ENCODE assay signal across 25 cellular contexts in the genomic region with DNA sequence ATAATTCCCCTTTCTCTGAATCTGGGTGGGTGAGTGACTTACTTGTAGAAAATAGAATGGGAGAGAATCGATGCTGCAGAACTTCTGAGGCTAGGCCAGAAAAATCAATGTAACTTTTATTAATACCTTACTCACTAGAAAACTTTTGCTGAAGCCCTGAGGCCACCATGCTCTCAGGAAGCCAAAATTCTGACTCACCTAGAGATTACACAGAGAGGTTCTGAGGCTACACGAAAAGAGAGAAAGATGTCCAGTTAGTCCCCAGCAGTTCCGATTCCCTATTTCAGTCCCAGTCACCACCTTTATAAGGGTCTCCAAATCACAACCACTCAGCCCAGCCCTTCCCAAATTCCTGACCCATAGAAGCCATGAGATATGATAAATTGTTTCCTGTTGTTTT.
DNase-seq lines count a peak whose midpoint lies in the region; ATAC-seq and TF ChIP-seq lines count a peak whose summit lies in the region.
"Had no signal": no experiment of that assay in that cellular context is flagged by ENCODE, and none has a peak within 500 bp of the region (broad histone marks: within the 10 kb centered on the region; RNA-seq: fewer than 3 reads in every experiment).

No MANE protein-coding gene starts in this region.

- no peak overlapping the region for H3K27ac ChIP-seq in mesenchymal stem cell (ENCODE audit: low read length, poor library complexity, severe bottlenecking)
- H3K27ac ChIP-seq in mesendoderm (ENCODE audit: low read depth, low read length), result no peak overlapping the region
- H3K27ac ChIP-seq: parathyroid adenoma, Peyer's patch, right atrium auricular region had no signal

- H3K27ac Mint-ChIP-seq in WTC11, result peak overlapping the region; percentile 10
- H3K27ac Mint-ChIP-seq: activated naive CD8-positive, alpha-beta T cell treated with anti-CD3 and anti-CD28 coated beads, Interleukin-2, amount 50 U/mL, for 24 hours; activated T-cell treated with anti-CD3 and anti-CD28 coated beads, Interleukin-2, amount 50 U/mL, for 24 hours; H9 had no signal

- H2AK5ac ChIP-seq in mesenchymal stem cell (ENCODE audit: low read length, severe bottlenecking) (peak overlapping the region; percentile 38), mesendoderm (ENCODE audit: low read length) (no peak overlapping the region)

- CTCF ChIA-PET in WTC11 (lab: Charles Lee), result no interaction called here

- POLR2A ChIA-PET in WTC11 (lab: Charles Lee), result no interaction called here

- no peak overlapping the region for H2AFZ ChIP-seq in mesenchymal stem cell (ENCODE audit: low read depth, low read length)
- H2AFZ ChIP-seq: parathyroid adenoma had no signal

- TF ChIP-seq CTCF in WTC11 (IDR thresholded peaks at IDR 0.05), result no peak

- H3K27me3 Mint-ChIP-seq in WTC11 (ENCODE audit: low read depth), result no peaks in the 10 kb centered on the region
- H3K27me3 Mint-ChIP-seq: activated naive CD8-positive, alpha-beta T cell treated with anti-CD3 and anti-CD28 coated beads, Interleukin-2, amount 50 U/mL, for 24 hours; activated T-cell treated with anti-CD3 and anti-CD28 coated beads, Interleukin-2, amount 50 U/mL, for 24 hours had no signal

- no peak overlapping the region for H3K56ac ChIP-seq in mesendoderm (ENCODE audit: low read length)

- H2BK120ac ChIP-seq in mesenchymal stem cell (ENCODE audit: low read depth, low read length), result no peak overlapping the region
- no peak overlapping the region for H2BK120ac ChIP-seq in mesendoderm (ENCODE audit: low read depth, low read length)

- H3K9ac ChIP-seq in mesenchymal stem cell (ENCODE audit: low read length) (no peak overlapping the region), mesendoderm (ENCODE audit: low read length) (no peak overlapping the region)
- H3K9ac ChIP-seq: parathyroid adenoma had no signal

- no peak overlapping the region for H3K4me3 ChIP-seq in mesenchymal stem cell (ENCODE audit: insufficient read depth in 1 of 2, low read depth in 1 of 2, low read length in 2 of 2)
- H3K4me3 ChIP-seq in mesendoderm (ENCODE audit: low read length), result no peak overlapping the region
- H3K4me3 ChIP-seq: Peyer's patch, right atrium auricular region had no signal

- WGBS in mesenchymal stem cell, result 90% methylated on average over 2 of the region's 3 CpGs
- no CpG with 5 or more reads among the region's 3 CpGs for WGBS in mesendoderm (ENCODE audit: extremely low coverage, insufficient coverage, low lambda C conversion rate)

- no peak overlapping the region for H3K4me3 Mint-ChIP-seq in WTC11
- H3K4me3 Mint-ChIP-seq: activated naive CD8-positive, alpha-beta T cell treated with anti-CD3 and anti-CD28 coated beads, Interleukin-2, amount 50 U/mL, for 24 hours; activated T-cell treated with anti-CD3 and anti-CD28 coated beads, Interleukin-2, amount 50 U/mL, for 24 hours; CD8-positive, alpha-beta T cell; H9 had no signal

- no peak overlapping the region for H4K5ac ChIP-seq in mesendoderm (ENCODE audit: low read length)

- H3K18ac ChIP-seq in mesenchymal stem cell (ENCODE audit: low read depth in 1 of 2, low read length in 2 of 2), result no peak overlapping the region
- no peak overlapping the region for H3K18ac ChIP-seq in mesendoderm (ENCODE audit: low read length)

- H3K36me3 Mint-ChIP-seq in WTC11, result peaks cover 39% of the 10 kb centered on the region

- no peak overlapping the region for H4K8ac ChIP-seq in mesenchymal stem cell (ENCODE audit: low read length)
- H4K8ac ChIP-seq in mesendoderm (ENCODE audit: low read depth, low read length), result no peak overlapping the region

- no peaks in the 10 kb centered on the region for H3K9me3 ChIP-seq in mesenchymal stem cell (ENCODE audit: control insufficient read depth, low read length)
- H3K9me3 ChIP-seq: BE2C, Peyer's patch, right atrium auricular region had no signal

- H3K79me1 ChIP-seq in mesenchymal stem cell (replicated peaks; ENCODE audit: low read length, poor library complexity, severe bottlenecking), result peaks cover 1% of the 10 kb centered on the region
- no peaks in the 10 kb centered on the region for H3K79me1 ChIP-seq in mesendoderm (ENCODE audit: low read length)

- H3K4me1 ChIP-seq in mesenchymal stem cell (ENCODE audit: control insufficient read depth, insufficient read depth, low read depth, low read length) (peaks cover 7% of the 10 kb centered on the region), mesendoderm (ENCODE audit: control insufficient read depth, low read depth, low read length) (no peaks in the 10 kb centered on the region)
- H3K4me1 ChIP-seq: parathyroid adenoma, Peyer's patch had no signal

- H3K79me2 ChIP-seq in mesendoderm (ENCODE audit: control insufficient read depth, insufficient read depth, low read length), result no peaks in the 10 kb centered on the region
- H3K79me2 ChIP-seq: parathyroid adenoma had no signal

- no peak overlapping the region for H3K4ac ChIP-seq in mesenchymal stem cell (ENCODE audit: low read depth in 1 of 2, low read length in 2 of 2)
- no peak overlapping the region for H3K4ac ChIP-seq in mesendoderm (ENCODE audit: low read depth, low read length)

- no peak overlapping the region for H4K91ac ChIP-seq in mesenchymal stem cell (ENCODE audit: low read length)

- H3K36me3 ChIP-seq in mesenchymal stem cell (ENCODE audit: control insufficient read depth in 1 of 2, insufficient read depth in 2 of 2, low read depth in 1 of 2, low read length in 2 of 2) (peaks cover 11 to 74% of the 10 kb centered on the region in 2 experiments), mesendoderm (ENCODE audit: control insufficient read depth, insufficient read depth, low read length) (no peaks in the 10 kb centered on the region)
- H3K36me3 ChIP-seq: BE2C, Peyer's patch, right atrium auricular region had no signal

- DNase-seq in EL, result peak; percentile 52
- peak; percentile 87 for DNase-seq in M059J (ENCODE audit: low read depth)
- DNase-seq in WTC11 (ENCODE audit: low spot score), result no peak
- DNase-seq in mesenchymal stem cell, result no peak
- DNase-seq in RPMI8226, result no peak
- DNase-seq in mesendoderm, result no peak
- DNase-seq: activated CD4-positive, alpha-beta T cell treated with anti-CD3 and anti-CD28 coated beads, Interleukin-2, amount 50 U/mL, for 1 hour; activated naive CD8-positive, alpha-beta T cell treated with anti-CD3 and anti-CD28 coated beads, Interleukin-2, amount 50 U/mL, for 24 hours; activated T-cell treated with anti-CD3 and anti-CD28 coated beads, Interleukin-2, amount 50 U/mL, for 24 hours; BE2C; CD8-positive, alpha-beta T cell; cerebellar nuclear complex; H9; Karpas-422; MV-4-11; NCI-H146; NCI-H345; NCI-H69; Peyer's patch; stimulated activated CD4-positive, alpha-beta T cell treated with anti-CD3 and anti-CD28 coated beads, Interleukin-1b, Interleukin-23, amount 100 ng/mL, for 48 hours; stimulated activated naive CD8-positive, alpha-beta T cell treated with anti-CD3 and anti-CD28 coated beads, Interleukin-15, Interleukin-2, amounts not matched to agents 100 U/mL and 50 U/mL, for 24 hours had no signal

- no peak overlapping the region for H2BK5ac ChIP-seq in mesenchymal stem cell (ENCODE audit: low read depth, low read length, poor library complexity, severe bottlenecking)
- H2BK5ac ChIP-seq in mesendoderm (ENCODE audit: low read length), result no peak overlapping the region

- H3K4me2 ChIP-seq in mesenchymal stem cell (ENCODE audit: low read length, poor library complexity, severe bottlenecking) (no peak overlapping the region), mesendoderm (ENCODE audit: low read length) (no peak overlapping the region)

- no peak for ATAC-seq in WTC11
- no peak for ATAC-seq in GM18909 (IDR thresholded peaks at IDR 0.05; ENCODE audit: poor library complexity, unreplicated experiment)
- ATAC-seq: activated naive CD8-positive, alpha-beta T cell treated with anti-CD3 and anti-CD28 coated beads, Interleukin-2, amount 50 U/mL, for 24 hours; CD8-positive, alpha-beta T cell; HepG2; stimulated activated naive CD8-positive, alpha-beta T cell treated with anti-CD3 and anti-CD28 coated beads, Interleukin-15, Interleukin-2, amounts not matched to agents 100 U/mL and 50 U/mL, for 24 hours had no signal

- H3K27me3 ChIP-seq in mesenchymal stem cell (ENCODE audit: control insufficient read depth in 1 of 2, insufficient read depth in 1 of 2, low read length in 2 of 2) (no peaks in the 10 kb centered on the region), mesendoderm (ENCODE audit: insufficient read depth, low read length, poor library complexity) (no peaks in the 10 kb centered on the region)
- H3K27me3 ChIP-seq: BE2C, Peyer's patch, right atrium auricular region had no signal

- H3K23ac ChIP-seq in mesenchymal stem cell (ENCODE audit: low read length in 2 of 2) (no peak overlapping the region), mesendoderm (ENCODE audit: low read length) (no peak overlapping the region)

- peaks cover 24% of the 10 kb centered on the region for H3K4me1 Mint-ChIP-seq in WTC11

- no peak overlapping the region for H2BK12ac ChIP-seq in mesenchymal stem cell (ENCODE audit: low read length in 2 of 2)

- H3K14ac ChIP-seq in mesenchymal stem cell (ENCODE audit: low read length in 2 of 2), result no peak overlapping the region

- peaks cover 7% of the 10 kb centered on the region; the same call in 1 of the 2 replicates for H3K9me3 Mint-ChIP-seq in WTC11
- H3K9me3 Mint-ChIP-seq: activated T-cell treated with anti-CD3 and anti-CD28 coated beads, Interleukin-2, amount 50 U/mL, for 24 hours; CD8-positive, alpha-beta T cell; H9 had no signal

- H2BK15ac ChIP-seq in mesenchymal stem cell (ENCODE audit: low read depth, poor library complexity, severe bottlenecking) (no peak overlapping the region), mesendoderm (replicated peaks; ENCODE audit: low read depth) (no peak overlapping the region)

TF ChIP-seq in WTC11, 78 proteins besides CTCF, POLR2A, EP300 and RAD21 (continues in another document):
- TF ChIP-seq, protein P1, sequence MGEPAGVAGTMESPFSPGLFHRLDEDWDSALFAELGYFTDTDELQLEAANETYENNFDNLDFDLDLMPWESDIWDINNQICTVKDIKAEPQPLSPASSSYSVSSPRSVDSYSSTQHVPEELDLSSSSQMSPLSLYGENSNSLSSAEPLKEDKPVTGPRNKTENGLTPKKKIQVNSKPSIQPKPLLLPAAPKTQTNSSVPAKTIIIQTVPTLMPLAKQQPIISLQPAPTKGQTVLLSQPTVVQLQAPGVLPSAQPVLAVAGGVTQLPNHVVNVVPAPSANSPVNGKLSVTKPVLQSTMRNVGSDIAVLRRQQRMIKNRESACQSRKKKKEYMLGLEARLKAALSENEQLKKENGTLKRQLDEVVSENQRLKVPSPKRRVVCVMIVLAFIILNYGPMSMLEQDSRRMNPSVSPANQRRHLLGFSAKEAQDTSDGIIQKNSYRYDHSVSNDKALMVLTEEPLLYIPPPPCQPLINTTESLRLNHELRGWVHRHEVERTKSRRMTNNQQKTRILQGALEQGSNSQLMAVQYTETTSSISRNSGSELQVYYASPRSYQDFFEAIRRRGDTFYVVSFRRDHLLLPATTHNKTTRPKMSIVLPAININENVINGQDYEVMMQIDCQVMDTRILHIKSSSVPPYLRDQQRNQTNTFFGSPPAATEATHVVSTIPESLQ (CRISPR knock-in tag; IDR thresholded peaks at IDR 0.05), result no peak

Comparison
In these comparisons a context has a peak if more than half of its experiments do, and no peak if none do; other contexts are left out.
1. DNase-seq: peak in EL (single experiment) and M059J (single experiment); none in WTC11 (single experiment), mesenchymal stem cell (single experiment), RPMI8226 (single experiment) and mesendoderm (single experiment).